Comparison of ENCODE assay signal across 31 cellular contexts in the genomic region with DNA sequence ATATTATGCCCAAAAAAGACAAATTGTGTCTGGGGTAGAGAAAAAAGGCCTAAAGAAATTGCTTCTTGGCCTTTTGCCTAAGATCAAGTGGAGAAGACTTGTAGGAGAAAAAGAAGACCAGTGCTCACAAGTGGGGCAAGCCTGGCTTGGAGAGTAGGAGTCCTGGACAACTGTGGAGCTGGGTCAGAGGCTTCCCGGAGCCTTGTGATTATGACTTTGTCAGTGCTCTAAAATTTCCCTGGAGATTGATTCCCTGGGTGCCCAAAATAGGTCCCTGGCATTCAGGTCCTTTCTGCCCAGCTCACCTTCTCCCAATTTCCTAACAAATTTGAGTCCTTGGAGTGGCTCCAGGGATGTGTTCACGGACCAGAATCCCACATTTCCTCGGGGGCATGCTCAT. TPM values are rescaled to one million over a fixed set of nuclear protein-coding genes. Genes with fewer than 3 reads are reported as not detected.
A peak's percentile ranks its signal among the peaks of the same experiment; 100 is the strongest.
DNase-seq lines count a peak whose midpoint lies in the region; ATAC-seq and TF ChIP-seq lines count a peak whose summit lies in the region.
"Had no signal": no experiment of that assay in that cellular context is flagged by ENCODE, and none has a peak within 500 bp of the region (broad histone marks: within the 10 kb centered on the region; RNA-seq: fewer than 3 reads in every experiment).

No MANE protein-coding gene starts in this region.

- intact Hi-C loops in Right ventricle myocardium superior (cut with DNase I) (no loop called here), cardiac septum (cut with DNase I) (loop anchor here (2.0 to 5.0 kb wide), 2 partner anchors 31 to 184 kb away; no protein-coding TSS in a partner anchor), ovary (cut with DNase I) (loop anchor here in 3 of 4 donors (5.0 to 10.0 kb wide), 4 partner anchors 184 to 437 kb away; a partner anchor contains a TSS)

- H3K27me3 ChIP-seq in right atrium auricular region (no peaks in the 10 kb centered on the region), ovary (no peaks in the 10 kb centered on the region)
- H3K27me3 ChIP-seq: upper lobe of left lung had no signal

- ATAC-seq in Right ventricle myocardium superior (ENCODE audit: poor library complexity) = peak; percentile 38
- ATAC-seq in HG03457 (IDR thresholded peaks at IDR 0.05; ENCODE audit: unreplicated experiment) = no peak
- ATAC-seq: activated CD4-positive, CD25-positive, alpha-beta regulatory T cell treated with anti-CD3 and anti-CD28 coated beads, Interleukin-2, amount 50 U/mL, for 24 hours; effector memory CD8-positive, alpha-beta T cell; naive thymus-derived CD8-positive, alpha-beta T cell had no signal

- TF ChIP-seq EP300 in ovary (IDR thresholded peaks at IDR 0.05) = no peak

- H3K27ac ChIP-seq in right atrium auricular region = peak overlapping the region; percentile 84 to 96
- H3K27ac ChIP-seq in ovary = no peak overlapping the region
- H3K27ac ChIP-seq: suprapubic skin, upper lobe of left lung had no signal

- no peak for TF ChIP-seq POLR2A in ovary (IDR thresholded peaks at IDR 0.05)

- H3K36me3 ChIP-seq in right atrium auricular region (no peaks in the 10 kb centered on the region), ovary (no peaks in the 10 kb centered on the region)
- H3K36me3 ChIP-seq: suprapubic skin, upper lobe of left lung had no signal

- TF ChIP-seq CTCF in right atrium auricular region (IDR thresholded peaks at IDR 0.05) = no peak
- TF ChIP-seq CTCF in ovary (IDR thresholded peaks at IDR 0.05) = no peak

- DNase-seq in Right ventricle myocardium superior (no peak), cardiac septum (ENCODE audit: low spot score) (no peak), right atrium auricular region (ENCODE audit: low spot score) (no peak), ureter (ENCODE audit: low spot score) (no peak), ovary (no peak)
- DNase-seq: 8988T; activated CD4-positive, alpha-beta T cell treated with anti-CD3 and anti-CD28 coated beads, Interleukin-2, amount 50 U/mL, for 4 hours; activated gamma-delta T cell treated with Interleukin-2 at 50 U/mL for 16 hours; activated T-cell treated with anti-CD3 and anti-CD28 coated beads, Interleukin-2, amount 50 U/mL, for 48 hours; caudate nucleus; effector memory CD8-positive, alpha-beta T cell; naive thymus-derived CD8-positive, alpha-beta T cell; NCI-H1436 treated with DMSO at 0.1 percent for 48 hours; NCI-H2081 treated with DMSO at 0.1 percent for 48 hours; NCI-H2227 treated with DMSO at 0.1 percent for 48 hours; NCI-H69; occipital lobe; SHP77 treated with DMSO at 0.1 percent for 48 hours; small intestine; stimulated activated naive CD4-positive, alpha-beta T cell; upper lobe of left lung had no signal

- 55 to 73% (median 61%) methylated on average over 3 of the region's 3 CpGs for WGBS in ovary, 3 donors

- H3K4me1 ChIP-seq in right atrium auricular region (peaks cover 0 to 19% of the 10 kb centered on the region in 2 donors), ovary (ENCODE audit: insufficient read depth) (no peaks in the 10 kb centered on the region)
- H3K4me1 ChIP-seq: suprapubic skin had no signal

- H3K4me3 ChIP-seq in right atrium auricular region (no peak overlapping the region), ovary (no peak overlapping the region)
- H3K4me3 ChIP-seq: coronary artery, suprapubic skin, upper lobe of left lung had no signal

- no peaks in the 10 kb centered on the region for H3K9me3 ChIP-seq in right atrium auricular region
- no peaks in the 10 kb centered on the region for H3K9me3 ChIP-seq in ovary
- H3K9me3 ChIP-seq: suprapubic skin, upper lobe of left lung had no signal

RNA-seq across cellular contexts. Expression of a gene that starts 0.8 kb away (rescaled TPM):
- total RNA-seq in Right ventricle myocardium superior (301 TPM), cardiac septum (218 TPM), right atrium auricular region (100 to 1,000 TPM in 1 of 2 donors, 10 to 100 TPM in 1; 97.2 to 136 TPM), ureter (0.18 TPM), ovary (under 1 TPM in 4 of 7 donors, not detected in 3; 0.12 to 0.72 (median 0.49) TPM)
- polyA plus RNA-seq in ovary = under 1 TPM; 0.20 to 0.21 TPM
- total RNA-seq: astrocyte; G401; liver; occipital lobe; suprapubic skin; T-helper 2 cell treated with Interferon-gamma antibody and Interleukin-4, amounts not matched to agents 100 ng/mL and 5 ng/mL, for 36 hours had no signal
- polyA plus RNA-seq: CD14-positive monocyte; naive thymus-derived CD8-positive, alpha-beta T cell had no signal

RNA-seq across cellular contexts. Expression of a gene that starts 6.2 kb away (rescaled TPM):
- total RNA-seq in Right ventricle myocardium superior = 2.3 TPM
- 1.6 TPM for total RNA-seq in cardiac septum
- under 1 TPM; 0.59 to 0.94 TPM for total RNA-seq in right atrium auricular region
- total RNA-seq in ureter = not detected
- under 1 TPM in 1 of 7 donors, not detected in 6; 0.56 TPM for total RNA-seq in ovary
- under 1 TPM; 0.16 to 0.83 TPM for polyA plus RNA-seq in ovary
- total RNA-seq: astrocyte; epithelial cell of proximal tubule; G401; liver; naive thymus-derived CD8-positive, alpha-beta T cell; occipital lobe; suprapubic skin; T-helper 2 cell treated with Interferon-gamma antibody and Interleukin-4, amounts not matched to agents 100 ng/mL and 5 ng/mL, for 36 hours; upper lobe of left lung had no signal
- polyA plus RNA-seq: CD14-positive monocyte; liver; naive thymus-derived CD8-positive, alpha-beta T cell; small intestine had no signal

RNA-seq across cellular contexts. Expression of a gene that starts 18.6 kb away (rescaled TPM):
- total RNA-seq in Right ventricle myocardium superior = 10.4 TPM
- total RNA-seq in cardiac septum = 10.2 TPM
- 1 to 10 TPM; 5.7 to 9.4 TPM for total RNA-seq in right atrium auricular region
- total RNA-seq in ureter = not detected
- total RNA-seq in ovary = 1 to 10 TPM in 1 of 7 donors, under 1 TPM in 3, not detected in 3; 0.23 to 1.1 (median 0.45) TPM
- polyA plus RNA-seq in ovary = under 1 TPM; 0.27 to 0.38 TPM
- total RNA-seq: epithelial cell of proximal tubule; liver; naive thymus-derived CD8-positive, alpha-beta T cell; suprapubic skin had no signal
- polyA plus RNA-seq: CD14-positive monocyte had no signal

RNA-seq across cellular contexts. Expression of a gene that starts 26.8 kb away (rescaled TPM):
- total RNA-seq in Right ventricle myocardium superior = 0.59 TPM
- 2.1 TPM for total RNA-seq in cardiac septum
- total RNA-seq in right atrium auricular region = 1 to 10 TPM in 1 of 2 donors, under 1 TPM in 1; 0.74 to 2.6 TPM
- total RNA-seq in ureter = 0.68 TPM
- total RNA-seq in ovary = 1 to 10 TPM; 1.4 to 5.6 (median 1.6) TPM
- polyA plus RNA-seq in ovary = 1 to 10 TPM in 1 of 2 donors, not detected in 1; 1.5 TPM
- total RNA-seq: epithelial cell of proximal tubule, G401 had no signal

RNA-seq across cellular contexts. Expression of a gene that starts 41.5 kb away (rescaled TPM):
- total RNA-seq in Right ventricle myocardium superior (37.2 TPM), cardiac septum (69.3 TPM), right atrium auricular region (10 to 100 TPM; 73.9 to 74.3 TPM), ureter (77.1 TPM), ovary (10 to 100 TPM; 47.0 to 64.3 (median 59.9) TPM)
- 100 to 1,000 TPM in 1 of 2 donors, 10 to 100 TPM in 1; 61.8 to 169 TPM for polyA plus RNA-seq in ovary

Comparison
In these comparisons a context has a peak if more than half of its experiments do, and no peak if none do; other contexts are left out.
1. H3K27ac ChIP-seq: peak in right atrium auricular region (2 of 2); none in ovary (0 of 2).
2. RNA of a gene that starts 0.8 kb away (total RNA-seq): 301 TPM in Right ventricle myocardium superior (single experiment), 218 TPM in cardiac septum (single experiment) and 97.2 to 136 TPM in right atrium auricular region; 0.12 to 0.72 TPM in ovary and 0.18 TPM in ureter (single experiment); every median in the first group is over 10 times any median in the second.